ENCODE assay signal across 20 cellular contexts in genomic region chr2:32474391-32474790, GRCh38.
DNase-seq lines count a peak whose midpoint lies in the region; ATAC-seq, FAIRE-seq and TF ChIP-seq lines count a peak whose summit lies in the region.
"Had no signal": no experiment of that assay in that cellular context is flagged by ENCODE, and none has a peak within 500 bp of the region (broad histone marks: within the 10 kb centered on the region; RNA-seq: fewer than 3 reads in every experiment).

No MANE protein-coding gene starts in this region.

- H3K36me3 Mint-ChIP-seq in activated T-cell treated with anti-CD3 and anti-CD28 coated beads, Interleukin-2, amount 50 U/mL, for 24 hours (ENCODE audit: low read depth) = peaks cover 87% of the 10 kb centered on the region
- peaks cover 28% of the 10 kb centered on the region for H3K36me3 Mint-ChIP-seq in activated T-cell treated with anti-CD3 and anti-CD28 coated beads, Interleukin-2, amount 50 U/mL, for 4 hours (ENCODE audit: insufficient read depth)
- H3K36me3 Mint-ChIP-seq in stimulated activated effector memory CD8-positive, alpha-beta T cell treated with anti-CD3 and anti-CD28 coated beads, Interleukin-12 subunit alpha, Interleukin-12 subunit beta, amount 100 ng/mL, for 72 hours = peaks cover 99% of the 10 kb centered on the region

- H3K9me3 Mint-ChIP-seq in activated T-cell treated with anti-CD3 and anti-CD28 coated beads, Interleukin-2, amount 50 U/mL, for 24 hours = no peaks in the 10 kb centered on the region
- no peaks in the 10 kb centered on the region for H3K9me3 Mint-ChIP-seq in activated T-cell treated with anti-CD3 and anti-CD28 coated beads, Interleukin-2, amount 50 U/mL, for 4 hours
- H3K9me3 Mint-ChIP-seq in stimulated activated effector memory CD8-positive, alpha-beta T cell treated with anti-CD3 and anti-CD28 coated beads, Interleukin-12 subunit alpha, Interleukin-12 subunit beta, amount 100 ng/mL, for 72 hours = no peaks in the 10 kb centered on the region
- H3K9me3 Mint-ChIP-seq: CD4-positive, alpha-beta memory T cell had no signal

- peak; percentile 66 for FAIRE-seq in TTC549 (lab: Jason Lieb, UNC)
- FAIRE-seq: A549, D721Med, H54 had no signal

- no peaks in the 10 kb centered on the region for H3K27me3 Mint-ChIP-seq in activated T-cell treated with anti-CD3 and anti-CD28 coated beads, Interleukin-2, amount 50 U/mL, for 24 hours
- H3K27me3 Mint-ChIP-seq in activated T-cell treated with anti-CD3 and anti-CD28 coated beads, Interleukin-2, amount 50 U/mL, for 4 hours (ENCODE audit: low read depth) = no peaks in the 10 kb centered on the region
- H3K27me3 Mint-ChIP-seq: CD4-positive, alpha-beta memory T cell had no signal

- H3K27ac Mint-ChIP-seq in activated T-cell treated with anti-CD3 and anti-CD28 coated beads, Interleukin-2, amount 50 U/mL, for 24 hours = peak overlapping the region; percentile 76
- peak overlapping the region; percentile 0 for H3K27ac Mint-ChIP-seq in stimulated activated effector memory CD8-positive, alpha-beta T cell treated with anti-CD3 and anti-CD28 coated beads, Interleukin-12 subunit alpha, Interleukin-12 subunit beta, amount 100 ng/mL, for 72 hours

- ATAC-seq in activated T-cell treated with anti-CD3 and anti-CD28 coated beads, Interleukin-2, amount 50 U/mL, for 4 hours = no peak
- peak; percentile 60 for ATAC-seq in stimulated activated effector memory CD8-positive, alpha-beta T cell treated with anti-CD3 and anti-CD28 coated beads, Interleukin-12 subunit alpha, Interleukin-12 subunit beta, amount 100 ng/mL, for 72 hours
- ATAC-seq in GM19397 (IDR thresholded peaks at IDR 0.05; ENCODE audit: unreplicated experiment) = no peak
- ATAC-seq: A549 had no signal

- TF ChIP-seq CTCF in fibroblast of mammary gland (conservative IDR thresholded peaks at IDR 0.05; ENCODE audit: control insufficient read depth, insufficient read depth, low read depth, low read length) = no peak
- no peak for TF ChIP-seq CTCF in GM13977 (IDR thresholded peaks at IDR 0.05; ENCODE audit: extremely low read depth, insufficient read depth, missing control alignments)

- no peak for DNase-seq in activated T-cell treated with anti-CD3 and anti-CD28 coated beads, Interleukin-2, amount 50 U/mL, for 24 hours
- no peak for DNase-seq in activated T-cell treated with anti-CD3 and anti-CD28 coated beads, Interleukin-2, amount 50 U/mL, for 4 hours
- DNase-seq in fibroblast of mammary gland (ENCODE audit: low read depth) (peak; percentile 35), GM13977 (ENCODE audit: low spot score) (no peak)
- DNase-seq in stimulated activated effector memory CD8-positive, alpha-beta T cell treated with anti-CD3 and anti-CD28 coated beads, Interleukin-12 subunit alpha, Interleukin-12 subunit beta, amount 100 ng/mL, for 72 hours (ENCODE audit: low spot score in 2 of 2) = no peak
- no peak for DNase-seq in stimulated activated CD4-positive, alpha-beta T cell treated with anti-CD3 and anti-CD28 coated beads, Interleukin-4, amount 100 ng/mL, for 1 hour
- DNase-seq: BE2C; CD4-positive, alpha-beta memory T cell; DND-41; MM.1S; NCI-H1105 treated with DMSO at 0.1 percent for 48 hours; NCI-H1930; NCI-H2171 treated with DMSO at 0.1 percent for 48 hours; NCI-H510A; SHP77 had no signal

- H3K4me1 Mint-ChIP-seq in activated T-cell treated with anti-CD3 and anti-CD28 coated beads, Interleukin-2, amount 50 U/mL, for 24 hours (ENCODE audit: low read depth) = peaks cover 13% of the 10 kb centered on the region
- H3K4me1 Mint-ChIP-seq in activated T-cell treated with anti-CD3 and anti-CD28 coated beads, Interleukin-2, amount 50 U/mL, for 4 hours (ENCODE audit: low read depth) = peaks cover 6% of the 10 kb centered on the region
- no peaks in the 10 kb centered on the region for H3K4me1 Mint-ChIP-seq in stimulated activated effector memory CD8-positive, alpha-beta T cell treated with anti-CD3 and anti-CD28 coated beads, Interleukin-12 subunit alpha, Interleukin-12 subunit beta, amount 100 ng/mL, for 72 hours

- H3K4me3 Mint-ChIP-seq in activated T-cell treated with anti-CD3 and anti-CD28 coated beads, Interleukin-2, amount 50 U/mL, for 24 hours = no peak overlapping the region
- H3K4me3 Mint-ChIP-seq in activated T-cell treated with anti-CD3 and anti-CD28 coated beads, Interleukin-2, amount 50 U/mL, for 4 hours = no peak overlapping the region
- no peak overlapping the region for H3K4me3 Mint-ChIP-seq in stimulated activated effector memory CD8-positive, alpha-beta T cell treated with anti-CD3 and anti-CD28 coated beads, Interleukin-12 subunit alpha, Interleukin-12 subunit beta, amount 100 ng/mL, for 72 hours
- H3K4me3 Mint-ChIP-seq: CD4-positive, alpha-beta memory T cell had no signal

- no peak overlapping the region for H3K4me3 ChIP-seq in fibroblast of mammary gland (ENCODE audit: control insufficient read depth, low read depth, low read length)
- H3K4me3 ChIP-seq: A549 had no signal

- in situ Hi-C loops in GM13977 (cut with MboI; ENCODE audit: low pct_unique_long_range_greater_than_20kb, low sequenced_read_pairs, unreplicated experiment) = no loop called here
